In genomic region chr12:80752464-80752863, GRCh38 we compare ENCODE assay signal across 30 cellular contexts. TPM values are rescaled to one million over a fixed set of nuclear protein-coding genes. Genes with fewer than 3 reads are reported as not detected.
"Had no signal": no experiment of that assay in that cellular context is flagged by ENCODE, and none has a peak within 500 bp of the region (broad histone marks: within the 10 kb centered on the region; RNA-seq: fewer than 3 reads in every experiment).

No MANE protein-coding gene starts in this region.

- ATAC-seq: activated CD4-positive, CD25-positive, alpha-beta regulatory T cell treated with anti-CD3 and anti-CD28 coated beads, Interleukin-2, amount 50 U/mL, for 24 hours; heart right ventricle; psoas muscle; stimulated activated naive B cell treated with anti-CD40 and anti-IgM and Interleukin-4, amounts not matched to agents 10 μg/mL and 1 μg/mL and 100 μg/mL, for 72 hours; upper lobe of right lung had no signal

- H3K36me3 ChIP-seq: colonic mucosa, heart right ventricle, left ventricle myocardium inferior, stomach, thyroid gland, upper lobe of right lung had no signal

- H3K79me2 ChIP-seq: parathyroid adenoma had no signal

- DNase-seq: activated CD4-positive, alpha-beta T cell treated with anti-CD3 and anti-CD28 coated beads for 48 hours; activated CD4-positive, alpha-beta T cell treated with anti-CD3 and anti-CD28 coated beads, Interleukin-2, amount 50 U/mL, for 48 hours; activated CD8-positive, alpha-beta memory T cell treated with anti-CD3 and anti-CD28 coated beads for 24 hours; activated effector memory CD4-positive, alpha-beta T cell treated with Interleukin-2 at 50 U/mL for 16 hours; activated naive CD4-positive, alpha-beta T cell treated with anti-CD3 and anti-CD28 coated beads for 36 hours; activated naive CD8-positive, alpha-beta T cell treated with anti-CD3 and anti-CD28 coated beads for 36 hours; amniotic stem cell; colonic mucosa; effector CD8-positive, alpha-beta T cell; heart right ventricle; left ventricle myocardium inferior; naive B cell; nephron progenitor cell; nucleus accumbens; psoas muscle; stimulated activated CD4-positive, alpha-beta T cell treated with anti-CD3 and anti-CD28 coated beads, Interleukin-15, amount 100 ng/mL, for 24 hours; stimulated activated CD4-positive, alpha-beta T cell treated with anti-CD3 and anti-CD28 coated beads, Interleukin-2, amount 100 ng/mL, for 24 hours; stimulated activated naive B cell treated with anti-CD40 and anti-IgM and Interleukin-4, amounts not matched to agents 10 μg/mL and 1 μg/mL and 100 μg/mL, for 72 hours; stomach; thyroid gland; upper lobe of right lung had no signal

- H3K4me1 ChIP-seq: colonic mucosa, left ventricle myocardium inferior, parathyroid adenoma, stomach, thyroid gland, upper lobe of right lung had no signal

- H3K27me3 ChIP-seq: colonic mucosa, heart right ventricle, stomach, thyroid gland, upper lobe of right lung had no signal

- H3K9me3 ChIP-seq: colonic mucosa, heart right ventricle, left ventricle myocardium inferior, psoas muscle, stomach, thyroid gland, upper lobe of right lung had no signal

- H2AFZ ChIP-seq: parathyroid adenoma had no signal

- H3K4me3 ChIP-seq: colonic mucosa, heart right ventricle, left ventricle myocardium inferior, lung, psoas muscle, stomach, thyroid gland, upper lobe of right lung had no signal

- H3K9ac ChIP-seq: parathyroid adenoma had no signal

- H3K27ac ChIP-seq: colonic mucosa, heart right ventricle, left ventricle myocardium inferior, parathyroid adenoma, psoas muscle, stomach, thyroid gland, upper lobe of right lung, VCaP had no signal

RNA-seq across cellular contexts. Expression of gene MYF5, which starts 35.8 kb away (rescaled TPM):
- total RNA-seq: activated naive CD4-positive, alpha-beta T cell treated with anti-CD3 and anti-CD28 coated beads for 36 hours; activated naive CD8-positive, alpha-beta T cell treated with anti-CD3 and anti-CD28 coated beads for 36 hours; colonic mucosa; dermis microvascular lymphatic vessel endothelial cell; epithelial cell of proximal tubule; glomerular endothelial cell; heart right ventricle; left ventricle myocardium inferior; lung; mucosa of gallbladder; stomach; T-helper 1 cell treated with Interleukin-12 subunit alpha and Interleukin-12 subunit beta and Interleukin-4 antibody, amounts not matched to agents 30 ng/mL and 1 ng/mL, for 36 hours; thyroid gland; upper lobe of right lung had no signal
- polyA plus RNA-seq: heart right ventricle, lung, stomach had no signal

RNA-seq across cellular contexts. Expression of gene MYF6, which starts 45.0 kb away (rescaled TPM):
- total RNA-seq: activated naive CD4-positive, alpha-beta T cell treated with anti-CD3 and anti-CD28 coated beads for 36 hours; activated naive CD8-positive, alpha-beta T cell treated with anti-CD3 and anti-CD28 coated beads for 36 hours; colonic mucosa; dermis microvascular lymphatic vessel endothelial cell; epithelial cell of proximal tubule; glomerular endothelial cell; left ventricle myocardium inferior; lung; mucosa of gallbladder; stomach; T-helper 1 cell treated with Interleukin-12 subunit alpha and Interleukin-12 subunit beta and Interleukin-4 antibody, amounts not matched to agents 30 ng/mL and 1 ng/mL, for 36 hours; thyroid gland; upper lobe of right lung had no signal
- polyA plus RNA-seq: lung had no signal
